In genomic region chrX:29359276-29359675, GRCh38 we compare ENCODE assay signal across 37 cellular contexts.
"Had no signal": no experiment of that assay in that cellular context is flagged by ENCODE, and none has a peak within 500 bp of the region (broad histone marks: within the 10 kb centered on the region; RNA-seq: fewer than 3 reads in every experiment).

No MANE protein-coding gene starts in this region.

- H3K4me3 Mint-ChIP-seq: activated B cell treated with CpG ODN at 0.5 μM for 24 hours; activated CD4-positive, alpha-beta memory T cell treated with anti-CD3 and anti-CD28 coated beads for 36 hours; activated CD4-positive, alpha-beta T cell treated with anti-CD3 and anti-CD28 coated beads, Interleukin-2, amount 10 ng/mL, durations not matched to agents 24 days and 14 days; activated CD8-positive, alpha-beta T cell treated with anti-CD3 and anti-CD28 coated beads for 36 hours; activated naive CD4-positive, alpha-beta T cell treated with anti-CD3 and anti-CD28 coated beads for 36 hours; activated naive CD8-positive, alpha-beta T cell treated with anti-CD3 and anti-CD28 coated beads for 36 hours; activated T-cell treated with anti-CD3 and anti-CD28 coated beads, Interleukin-2, amount 50 U/mL, for 4 hours; activated T-cell treated with anti-CD3 and anti-CD28 coated beads, Interleukin-2, amount 50 U/mL, for 72 hours; activated T-helper 1 cell treated with anti-CD3 and anti-CD28 coated beads, Interleukin-12 subunit alpha, Interleukin-12 subunit beta, Interleukin-2, Interleukin-4 antibody, amounts not matched to agents 30 ng/mL and 10 ng/mL and 1 ng/mL, durations not matched to agents 14 hours and 24 hours and 36 hours; activated T-helper 17 cell treated with anti-CD3 and anti-CD28 coated beads, Interleukin-2, amount 50 U/mL, for 72 hours; brain; T-helper 1 cell treated with Interleukin-12 subunit alpha and Interleukin-12 subunit beta and Interleukin-4 antibody, amounts not matched to agents 30 μg/mL and 1 μg/mL, for 36 hours; T-helper 2 cell treated with Interferon-gamma antibody and Interleukin-4, amounts not matched to agents 5 μg/mL and 100 μg/mL, for 36 hours had no signal

- H3K4me3 ChIP-seq: adrenal gland, cardiac muscle cell had no signal

- H3K27ac ChIP-seq: adrenal gland, cardiac muscle cell, VCaP had no signal

- H3K27me3 Mint-ChIP-seq: activated B cell treated with CpG ODN at 0.5 μM for 24 hours; activated CD4-positive, alpha-beta memory T cell treated with anti-CD3 and anti-CD28 coated beads for 36 hours; activated CD4-positive, alpha-beta T cell treated with anti-CD3 and anti-CD28 coated beads, Interleukin-2, amount 10 ng/mL, durations not matched to agents 24 days and 14 days; activated CD8-positive, alpha-beta T cell treated with anti-CD3 and anti-CD28 coated beads for 36 hours; activated naive CD8-positive, alpha-beta T cell treated with anti-CD3 and anti-CD28 coated beads for 36 hours; activated T-helper 17 cell treated with anti-CD3 and anti-CD28 coated beads, Interleukin-2, amount 50 U/mL, for 72 hours had no signal

- H3K9me3 ChIP-seq: adrenal gland had no signal

- H3K4me1 ChIP-seq: adrenal gland had no signal

- H3K4me1 Mint-ChIP-seq: activated B cell treated with CpG ODN at 0.5 μM for 24 hours; activated CD4-positive, alpha-beta T cell treated with anti-CD3 and anti-CD28 coated beads, Interleukin-2, amount 10 ng/mL, durations not matched to agents 24 days and 14 days; activated naive CD8-positive, alpha-beta T cell treated with anti-CD3 and anti-CD28 coated beads for 36 hours; activated T-helper 17 cell treated with anti-CD3 and anti-CD28 coated beads, Interleukin-2, amount 50 U/mL, for 72 hours; brain had no signal

- H3K36me3 Mint-ChIP-seq: activated CD4-positive, alpha-beta memory T cell treated with anti-CD3 and anti-CD28 coated beads for 36 hours; activated naive CD4-positive, alpha-beta T cell treated with anti-CD3 and anti-CD28 coated beads, Interleukin-2, amount 50 U/mL, for 72 hours; activated naive CD8-positive, alpha-beta T cell treated with anti-CD3 and anti-CD28 coated beads for 36 hours; brain had no signal

- FAIRE-seq: bronchial epithelial cell, TTC549 had no signal

- H3K9me3 Mint-ChIP-seq: activated B cell treated with CpG ODN at 0.5 μM for 24 hours; activated CD4-positive, alpha-beta memory T cell treated with anti-CD3 and anti-CD28 coated beads for 36 hours; activated CD4-positive, alpha-beta T cell treated with anti-CD3 and anti-CD28 coated beads, Interleukin-2, amount 10 ng/mL, durations not matched to agents 24 days and 14 days; activated CD8-positive, alpha-beta T cell treated with anti-CD3 and anti-CD28 coated beads for 36 hours; activated naive CD4-positive, alpha-beta T cell treated with anti-CD3 and anti-CD28 coated beads for 36 hours; activated naive CD4-positive, alpha-beta T cell treated with anti-CD3 and anti-CD28 coated beads, Interleukin-2, amount 50 U/mL, for 72 hours; activated naive CD8-positive, alpha-beta T cell treated with anti-CD3 and anti-CD28 coated beads for 36 hours; activated T-cell treated with anti-CD3 and anti-CD28 coated beads, Interleukin-2, amount 50 U/mL, for 4 hours; activated T-helper 1 cell treated with anti-CD3 and anti-CD28 coated beads, Interleukin-12 subunit alpha, Interleukin-12 subunit beta, Interleukin-2, Interleukin-4 antibody, amounts not matched to agents 30 ng/mL and 10 ng/mL and 1 ng/mL, durations not matched to agents 14 hours and 24 hours and 36 hours; activated T-helper 17 cell treated with anti-CD3 and anti-CD28 coated beads, Interleukin-2, amount 50 U/mL, for 72 hours; brain; T-helper 1 cell treated with Interleukin-12 subunit alpha and Interleukin-12 subunit beta and Interleukin-4 antibody, amounts not matched to agents 30 μg/mL and 1 μg/mL, for 36 hours had no signal

- H3K36me3 ChIP-seq: adrenal gland, cardiac muscle cell had no signal

- H3K27me3 ChIP-seq: cardiac muscle cell had no signal

- H3K27ac Mint-ChIP-seq: activated B cell treated with CpG ODN at 0.5 μM for 24 hours; activated CD4-positive, alpha-beta memory T cell treated with anti-CD3 and anti-CD28 coated beads for 36 hours; activated CD4-positive, alpha-beta T cell treated with anti-CD3 and anti-CD28 coated beads, Interleukin-2, amount 10 ng/mL, durations not matched to agents 24 days and 14 days; activated CD8-positive, alpha-beta T cell treated with anti-CD3 and anti-CD28 coated beads for 36 hours; activated naive CD4-positive, alpha-beta T cell treated with anti-CD3 and anti-CD28 coated beads for 36 hours; activated naive CD4-positive, alpha-beta T cell treated with anti-CD3 and anti-CD28 coated beads, Interleukin-2, amount 50 U/mL, for 72 hours; activated naive CD8-positive, alpha-beta T cell treated with anti-CD3 and anti-CD28 coated beads for 36 hours; activated T-cell treated with anti-CD3 and anti-CD28 coated beads, Interleukin-2, amount 50 U/mL, for 72 hours; activated T-helper 1 cell treated with anti-CD3 and anti-CD28 coated beads, Interleukin-12 subunit alpha, Interleukin-12 subunit beta, Interleukin-2, Interleukin-4 antibody, amounts not matched to agents 30 ng/mL and 10 ng/mL and 1 ng/mL, durations not matched to agents 14 hours and 24 hours and 36 hours; activated T-helper 17 cell treated with anti-CD3 and anti-CD28 coated beads, Interleukin-2, amount 50 U/mL, for 72 hours; brain; T-helper 1 cell treated with Interleukin-12 subunit alpha and Interleukin-12 subunit beta and Interleukin-4 antibody, amounts not matched to agents 30 μg/mL and 1 μg/mL, for 36 hours; T-helper 2 cell treated with Interferon-gamma antibody and Interleukin-4, amounts not matched to agents 5 μg/mL and 100 μg/mL, for 36 hours had no signal

- ATAC-seq: activated CD8-positive, alpha-beta T cell treated with anti-CD3 and anti-CD28 coated beads for 36 hours; activated naive CD4-positive, alpha-beta T cell treated with anti-CD3 and anti-CD28 coated beads, Interleukin-2, amount 50 U/mL, for 72 hours; activated T-cell treated with anti-CD3 and anti-CD28 coated beads, Interleukin-2, amount 50 U/mL, for 4 hours; activated T-cell treated with anti-CD3 and anti-CD28 coated beads, Interleukin-2, amount 50 U/mL, for 72 hours; activated T-helper 17 cell treated with anti-CD3 and anti-CD28 coated beads, Interleukin-2, amount 50 U/mL, for 72 hours had no signal

- DNase-seq: activated B cell treated with CpG ODN at 0.5 μM for 24 hours; activated CD4-positive, alpha-beta memory T cell treated with anti-CD3 and anti-CD28 coated beads for 36 hours; activated CD4-positive, alpha-beta T cell treated with anti-CD3 and anti-CD28 coated beads for 4 hours; activated CD4-positive, alpha-beta T cell treated with anti-CD3 and anti-CD28 coated beads, Interleukin-2, amount 10 ng/mL, durations not matched to agents 24 days and 14 days; activated CD4-positive, alpha-beta T cell treated with anti-CD3 and anti-CD28 coated beads, Interleukin-2, amount 50 U/mL, for 1 hour; activated CD4-positive, alpha-beta T cell treated with anti-CD3 and anti-CD28 coated beads, Interleukin-2, amount 50 U/mL, for 4 hours; activated CD4-positive, CD25-positive, alpha-beta regulatory T cell treated with anti-CD3 and anti-CD28 coated beads, Interleukin-2, amount 50 U/mL, for 72 hours; activated CD8-positive, alpha-beta memory T cell treated with anti-CD3 and anti-CD28 coated beads, Interleukin-2, amount 50 U/mL, for 4 hours; activated CD8-positive, alpha-beta T cell treated with anti-CD3 and anti-CD28 coated beads for 36 hours; activated effector memory CD4-positive, alpha-beta T cell treated with anti-CD3 and anti-CD28 coated beads, Interleukin-2, amount 50 U/mL, for 16 hours; activated gamma-delta T cell treated with Interleukin-2 at 50 U/mL for 16 hours; activated naive CD4-positive, alpha-beta T cell; activated naive CD4-positive, alpha-beta T cell treated with anti-CD3 and anti-CD28 coated beads for 36 hours; activated naive CD4-positive, alpha-beta T cell treated with anti-CD3 and anti-CD28 coated beads, Interleukin-2, amount 50 U/mL, for 16 hours; activated naive CD8-positive, alpha-beta T cell treated with anti-CD3 and anti-CD28 coated beads for 36 hours; activated T-cell treated with anti-CD3 and anti-CD28 coated beads for 4 hours; activated T-cell treated with anti-CD3 and anti-CD28 coated beads, Interleukin-2, amount 50 U/mL, for 1 hour; activated T-cell treated with anti-CD3 and anti-CD28 coated beads, Interleukin-2, amount 50 U/mL, for 4 hours; activated T-cell treated with anti-CD3 and anti-CD28 coated beads, Interleukin-2, amount 50 U/mL, for 72 hours; adrenal gland; amniotic stem cell; aorta; central memory CD4-positive, alpha-beta T cell; SW 1271; T-helper 1 cell; T-helper 2 cell; T-helper 9 cell had no signal
